In the genomic region with DNA sequence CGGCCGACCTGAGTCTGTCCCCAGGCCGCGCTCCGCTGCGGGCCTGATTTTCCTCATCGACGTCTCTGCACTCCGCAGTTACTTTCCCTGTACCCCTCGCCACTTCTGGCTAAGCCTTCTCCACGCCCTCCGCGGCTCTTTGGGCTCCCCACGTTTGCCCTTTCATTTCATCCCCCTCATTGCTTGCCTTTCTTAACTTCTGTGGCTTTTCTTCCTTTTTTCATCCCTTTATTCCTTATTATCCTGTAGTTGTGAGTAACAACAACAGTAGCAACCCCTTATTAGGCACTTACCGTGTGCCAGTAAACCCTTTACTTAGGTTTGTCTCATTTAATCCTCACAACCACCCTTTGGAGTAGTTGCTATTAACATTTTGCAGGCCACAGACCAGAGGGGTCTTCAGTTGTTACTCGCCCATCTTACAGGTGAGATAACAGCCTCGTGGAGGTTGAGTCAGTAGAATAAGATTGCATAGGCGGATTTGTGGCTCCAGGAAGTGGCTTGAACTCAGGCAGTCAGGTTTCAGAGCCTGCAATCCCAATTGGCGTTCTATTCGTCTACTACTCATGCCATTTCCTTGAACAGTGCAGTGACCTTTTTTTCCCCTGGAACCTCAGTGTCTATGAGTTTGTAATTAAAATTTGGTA, we compare ENCODE assay signal across 7 cellular contexts. TPM values are rescaled to one million over a fixed set of nuclear protein-coding genes. Genes with fewer than 3 reads are reported as not detected.
A peak's percentile ranks its signal among the peaks of the same experiment; 100 is the strongest.
DNase-seq lines count a peak whose midpoint lies in the region; ATAC-seq and TF ChIP-seq lines count a peak whose summit lies in the region.

No MANE protein-coding gene starts in this region.

- no peaks in the 10 kb centered on the region for H3K9me3 Mint-ChIP-seq in activated CD4-positive, alpha-beta memory T cell treated with anti-CD3 and anti-CD28 coated beads, Interleukin-2, amount 10 ng/mL, durations not matched to agents 7 days and 5 days

- H3K27ac Mint-ChIP-seq in activated CD4-positive, alpha-beta memory T cell treated with anti-CD3 and anti-CD28 coated beads, Interleukin-2, amount 10 ng/mL, durations not matched to agents 7 days and 5 days, result peak overlapping the region; percentile 95

- POLR2A ChIA-PET in activated CD4-positive, alpha-beta memory T cell treated with anti-CD3 and anti-CD28 coated beads, Interleukin-2, amount 10 ng/mL, durations not matched to agents 7 days and 5 days (lab: Charles Lee), result interaction anchor here (1.0 to 1.9 kb wide), 4 partner anchors 10 to 109 kb away, joined by 3 to 7 read pairs (median 3); partner anchors contain the start of gene POU4F3

- ATAC-seq in GM21619 (IDR thresholded peaks at IDR 0.05; ENCODE audit: unreplicated experiment), result peak; percentile 14

- TF ChIP-seq CTCF in GM12864 (IDR thresholded peaks at IDR 0.05; ENCODE audit: low read depth, low read length, missing control alignments) (no peak), fibroblast of the aortic adventitia (IDR thresholded peaks at IDR 0.05; ENCODE audit: insufficient read depth, low read length) (no peak), retinal pigment epithelial cell (conservative IDR thresholded peaks at IDR 0.05; ENCODE audit: low read depth, low read length) (no peak)

- H3K27me3 Mint-ChIP-seq in activated CD4-positive, alpha-beta memory T cell treated with anti-CD3 and anti-CD28 coated beads, Interleukin-2, amount 10 ng/mL, durations not matched to agents 7 days and 5 days, result no peaks in the 10 kb centered on the region

- H3K36me3 Mint-ChIP-seq in activated CD4-positive, alpha-beta memory T cell treated with anti-CD3 and anti-CD28 coated beads, Interleukin-2, amount 10 ng/mL, durations not matched to agents 7 days and 5 days (ENCODE audit: low read depth), result peaks cover 7% of the 10 kb centered on the region

- peaks cover 42% of the 10 kb centered on the region for H3K4me1 Mint-ChIP-seq in activated CD4-positive, alpha-beta memory T cell treated with anti-CD3 and anti-CD28 coated beads, Interleukin-2, amount 10 ng/mL, durations not matched to agents 7 days and 5 days

- H3K4me3 ChIP-seq in GM12864 (ENCODE audit: low read depth, low read length), result peak overlapping the region; percentile 95
- H3K4me3 ChIP-seq in fibroblast of the aortic adventitia (ENCODE audit: low read depth, low read length), result peak overlapping the region; percentile 92
- H3K4me3 ChIP-seq in retinal pigment epithelial cell (ENCODE audit: low read length), result peak overlapping the region; percentile 95

- peak overlapping the region; percentile 94 for H3K4me3 Mint-ChIP-seq in activated CD4-positive, alpha-beta memory T cell treated with anti-CD3 and anti-CD28 coated beads, Interleukin-2, amount 10 ng/mL, durations not matched to agents 7 days and 5 days

- peak overlapping the region; percentile 88 for H3K27ac ChIP-seq in KOPT-K1 (ENCODE audit: low read depth, low read length, poor library complexity, severe bottlenecking)

- H3K9me3 ChIP-seq in KOPT-K1 (ENCODE audit: insufficient read depth, low read length, poor library complexity, severe bottlenecking), result no peaks in the 10 kb centered on the region

- CTCF ChIA-PET in activated CD4-positive, alpha-beta memory T cell treated with anti-CD3 and anti-CD28 coated beads, Interleukin-2, amount 10 ng/mL, durations not matched to agents 7 days and 5 days (lab: Charles Lee), result interaction anchor here (1.3 to 2.0 kb wide), 4 partner anchors 8 to 274 kb away, joined by 4 to 15 read pairs (median 4); no protein-coding TSS in a partner anchor

- H3K36me3 ChIP-seq in KOPT-K1 (ENCODE audit: insufficient read depth, low read length), result 0 out of 2 replicates have a peak, but pooled peaks cover 7% of the 10 kb centered on the region

- no peak for DNase-seq in GM12864 (ENCODE audit: low read depth)
- peak; percentile 46 for DNase-seq in activated CD4-positive, alpha-beta memory T cell treated with anti-CD3 and anti-CD28 coated beads, Interleukin-2, amount 10 ng/mL, durations not matched to agents 7 days and 5 days
- DNase-seq in fibroblast of the aortic adventitia (ENCODE audit: low read depth), result peak; percentile 33
- no peak for DNase-seq in retinal pigment epithelial cell (ENCODE audit: low read depth)
- no peak for DNase-seq in NCI-H774 (lab: John Stamatoyannopoulos, UW)

RNA-seq across cellular contexts. Expression of gene TCERG1, which starts 0.7 kb away (rescaled TPM):
- total RNA-seq in activated CD4-positive, alpha-beta memory T cell treated with anti-CD3 and anti-CD28 coated beads, Interleukin-2, amount 10 ng/mL, durations not matched to agents 7 days and 5 days, result 10 to 100 TPM; 77.0 to 79.2 TPM
- 58.7 and 66.4 TPM in 2 replicates for total RNA-seq in fibroblast of the aortic adventitia (ENCODE audit: low replicate concordance)

Comparison
In these comparisons a context has a peak if more than half of its experiments do, and no peak if none do; other contexts are left out.
1. DNase-seq: peak in activated CD4-positive, alpha-beta memory T cell treated with anti-CD3 and anti-CD28 coated beads, Interleukin-2, amount 10 ng/mL, durations not matched to agents 7 days and 5 days (single experiment) and fibroblast of the aortic adventitia (single experiment); none in GM12864 (single experiment), retinal pigment epithelial cell (single experiment) and NCI-H774 (single experiment).
2. Peak in every context shown above with its lines, with median percentiles within 50 percentile points of each other: H3K4me3 ChIP-seq.